ENCODE assay signal across 21 cellular contexts in the genomic region with DNA sequence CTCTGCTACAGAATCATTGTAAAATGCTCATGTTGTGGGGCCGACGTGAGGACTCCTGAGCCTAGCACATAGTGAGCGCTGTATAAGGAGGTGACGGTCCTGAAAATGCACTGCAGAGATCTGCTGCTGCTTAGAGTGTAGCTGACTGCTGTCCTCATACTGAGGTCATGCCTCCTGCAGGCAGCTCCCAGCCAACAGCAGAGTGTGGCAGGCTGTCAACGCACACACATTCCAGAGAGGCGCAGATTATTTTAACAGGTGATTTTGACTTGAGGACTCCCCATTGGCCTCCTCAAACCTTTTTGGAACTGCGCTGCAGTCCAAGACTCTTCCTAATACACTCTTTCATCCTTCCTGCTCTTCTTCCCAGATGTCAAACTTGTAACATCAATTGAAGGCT.
"Had no signal": no experiment of that assay in that cellular context is flagged by ENCODE, and none has a peak within 500 bp of the region (broad histone marks: within the 10 kb centered on the region; RNA-seq: fewer than 3 reads in every experiment).

No MANE protein-coding gene starts in this region.

- H3K4me3 ChIP-seq: coronary artery, left lung, mucosa of descending colon, stomach, thoracic aorta, transverse colon had no signal

- DNase-seq: effector CD4-positive, alpha-beta T cell; endodermal cell; erythroblast; foreskin melanocyte; head of caudate nucleus; hippocampal formation; islet precursor cell; left lung; mammary epithelial cell; mucosa of descending colon; naive thymus-derived CD8-positive, alpha-beta T cell; posterior cingulate gyrus; small intestine; stimulated activated CD4-positive, alpha-beta T cell treated with anti-CD3 and anti-CD28 coated beads, Interleukin-12 subunit alpha, Interleukin-12 subunit beta, amount 100 ng/mL, for 4 hours; stimulated activated naive CD4-positive, alpha-beta T cell; stomach; substantia nigra; transverse colon had no signal

- H3K27ac Mint-ChIP-seq: endodermal cell; naive thymus-derived CD8-positive, alpha-beta T cell had no signal

- ATAC-seq: left lung; mucosa of descending colon; naive thymus-derived CD8-positive, alpha-beta T cell had no signal

- H3K4me1 ChIP-seq: left lung, stomach, transverse colon had no signal

- H3K9me3 Mint-ChIP-seq: endodermal cell had no signal

- H3K36me3 Mint-ChIP-seq: naive thymus-derived CD8-positive, alpha-beta T cell had no signal

- H3K27ac ChIP-seq: coronary artery, left lung, neutrophil, stomach, thoracic aorta, transverse colon had no signal

- H3K36me3 ChIP-seq: left lung, neutrophil, stomach, thoracic aorta, transverse colon had no signal

- H3K4me1 Mint-ChIP-seq: endodermal cell had no signal

- H3K4me3 Mint-ChIP-seq: endodermal cell; naive thymus-derived CD8-positive, alpha-beta T cell had no signal

- H3K9me3 ChIP-seq: left lung, mucosa of descending colon, neutrophil, stomach, thoracic aorta, transverse colon had no signal
